In the genomic region with DNA sequence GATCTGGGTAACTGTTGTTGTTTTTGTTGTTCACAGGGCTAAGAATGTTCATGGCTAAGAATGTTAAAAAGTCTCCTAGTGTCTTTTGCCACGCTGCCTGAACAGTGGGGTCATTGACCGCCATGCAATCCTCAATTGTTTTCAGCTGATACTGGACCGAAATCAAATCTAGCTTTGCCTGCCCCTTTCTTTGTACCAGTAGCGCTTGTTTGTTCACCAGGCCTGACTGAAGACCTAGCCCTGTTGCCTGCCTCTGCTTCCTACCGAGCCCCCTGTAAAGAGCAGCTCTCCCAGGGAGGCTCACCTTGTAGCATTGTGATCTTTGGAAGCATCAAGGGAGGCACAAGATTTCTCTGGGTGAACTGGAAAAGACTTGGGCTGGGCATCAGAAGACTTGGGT, we compare ENCODE assay signal across 9 cellular contexts. TPM values are rescaled to one million over a fixed set of nuclear protein-coding genes. Genes with fewer than 3 reads are reported as not detected.
DNase-seq lines count a peak whose midpoint lies in the region; ATAC-seq and TF ChIP-seq lines count a peak whose summit lies in the region.
"Had no signal": no experiment of that assay in that cellular context is flagged by ENCODE, and none has a peak within 500 bp of the region (broad histone marks: within the 10 kb centered on the region; RNA-seq: fewer than 3 reads in every experiment).

No MANE protein-coding gene starts in this region.

- H3K9me3 ChIP-seq in HEK293 (ENCODE audit: control insufficient read depth, insufficient read depth, low read depth, low read length): no peaks in the 10 kb centered on the region

- H3K36me3 ChIP-seq in HEK293 (ENCODE audit: control insufficient read depth in 2 of 2, insufficient read depth in 1 of 2, low read length in 2 of 2): peaks cover 0 to 4% of the 10 kb centered on the region in 2 experiments; a peak in 2 of 3 replicates

- H3K4me1 ChIP-seq in HEK293 (ENCODE audit: control insufficient read depth, insufficient read depth, low read length): no peaks in the 10 kb centered on the region

- peaks cover 34% of the 10 kb centered on the region for H3K4me1 Mint-ChIP-seq in activated naive CD8-positive, alpha-beta T cell treated with anti-CD3 and anti-CD28 coated beads, Interleukin-2, amount 50 U/mL, for 24 hours

- H3K9me3 Mint-ChIP-seq in activated naive CD8-positive, alpha-beta T cell treated with anti-CD3 and anti-CD28 coated beads, Interleukin-2, amount 50 U/mL, for 24 hours: no peaks in the 10 kb centered on the region

- peak overlapping the region; percentile 7 for H3K27ac Mint-ChIP-seq in activated naive CD8-positive, alpha-beta T cell treated with anti-CD3 and anti-CD28 coated beads, Interleukin-2, amount 50 U/mL, for 24 hours

- POLR2A ChIA-PET in HEK293 (lab: Yijun Ruan, JAX): no interaction called here

- H3K27ac ChIP-seq in HEK293 (ENCODE audit: extremely low read depth, low read depth, low read length): 0 out of 2 replicates have a peak overlapping the region, but pooled peaks have one; percentile 31

- H3K4me3 Mint-ChIP-seq in activated naive CD8-positive, alpha-beta T cell treated with anti-CD3 and anti-CD28 coated beads, Interleukin-2, amount 50 U/mL, for 24 hours: no peak overlapping the region

- H3K4me3 ChIP-seq in HEK293 (ENCODE audit: low read depth, low read length): no peak overlapping the region
- H3K4me3 ChIP-seq: skin epidermis had no signal

- no peak for DNase-seq in activated naive CD8-positive, alpha-beta T cell treated with anti-CD3 and anti-CD28 coated beads, Interleukin-2, amount 50 U/mL, for 24 hours
- DNase-seq in left lobe of liver (ENCODE audit: low spot score) (no peak), putamen (ENCODE audit: low spot score) (peak; percentile 92), NCI-H446 treated with DMSO at 0.1 percent for 48 hours (lab: John Stamatoyannopoulos, UW) (no peak), HuH-7.5 (ENCODE audit: low spot score) (no peak)
- DNase-seq: Karpas-422 had no signal

- CTCF ChIA-PET in HEK293 (lab: Yijun Ruan, JAX): no interaction called here

- H3K27me3 Mint-ChIP-seq in activated naive CD8-positive, alpha-beta T cell treated with anti-CD3 and anti-CD28 coated beads, Interleukin-2, amount 50 U/mL, for 24 hours: no peaks in the 10 kb centered on the region

- no peak for ATAC-seq in activated naive CD8-positive, alpha-beta T cell treated with anti-CD3 and anti-CD28 coated beads, Interleukin-2, amount 50 U/mL, for 24 hours
- ATAC-seq in left lobe of liver (peak; percentile 93), GM21423 (IDR thresholded peaks at IDR 0.05; ENCODE audit: unreplicated experiment) (no peak)

- H3K36me3 Mint-ChIP-seq in activated naive CD8-positive, alpha-beta T cell treated with anti-CD3 and anti-CD28 coated beads, Interleukin-2, amount 50 U/mL, for 24 hours (ENCODE audit: low read depth): peaks cover 2% of the 10 kb centered on the region

- TF ChIP-seq CTCF in HEK293 (tag by site-specific recombination; IDR thresholded peaks at IDR 0.05): no peak

TF ChIP-seq in HEK293, 187 proteins besides CTCF, POLR2A, EP300 and RAD21:
- TF ChIP-seq ZNF175 (tag by site-specific recombination; IDR thresholded peaks at IDR 0.05) (no peak), WT1 (tag by site-specific recombination; IDR thresholded peaks at IDR 0.05) (no peak), ZNF404 (tag by site-specific recombination; IDR thresholded peaks at IDR 0.05) (no peak), GLIS1 (tag by site-specific recombination; IDR thresholded peaks at IDR 0.05) (peak; percentile 59), OVOL3 (tag by site-specific recombination; IDR thresholded peaks at IDR 0.05) (no peak)

RNA-seq across cellular contexts. Expression of gene PSEN1, which starts 6.7 kb away (rescaled TPM):
- 22.8 TPM for total RNA-seq in left lobe of liver
